In the genomic region with DNA sequence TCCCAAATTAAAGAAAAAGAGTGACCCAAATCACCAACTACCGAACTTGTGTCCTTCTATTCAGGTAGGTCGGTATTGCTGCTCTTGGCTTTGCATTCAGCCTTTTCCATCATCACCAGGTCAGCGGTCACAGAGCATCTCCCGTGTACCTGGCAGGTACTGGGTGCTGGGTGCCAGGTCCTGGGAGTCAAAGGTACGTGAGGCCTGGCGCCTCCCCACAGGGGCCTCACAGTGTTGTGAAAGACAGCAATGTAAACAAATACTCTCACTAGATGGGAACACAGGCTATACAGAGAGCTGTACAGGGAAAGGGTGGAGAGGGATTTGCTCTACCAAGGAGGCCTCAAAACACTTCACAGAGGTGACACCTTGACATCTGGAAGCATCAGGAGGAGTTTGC, we compare ENCODE assay signal across 19 cellular contexts.
DNase-seq lines count a peak whose midpoint lies in the region; ATAC-seq, FAIRE-seq and TF ChIP-seq lines count a peak whose summit lies in the region.
"Had no signal": no experiment of that assay in that cellular context is flagged by ENCODE, and none has a peak within 500 bp of the region (broad histone marks: within the 10 kb centered on the region; RNA-seq: fewer than 3 reads in every experiment).

No MANE protein-coding gene starts in this region.

- TF ChIP-seq EP300 in HepG2 (IDR thresholded peaks at IDR 0.05; ENCODE audit: low read depth in 2 of 2, low read length in 2 of 2), result no peak
- no peak for TF ChIP-seq EP300 in HepG2 (CRISPR knock-in tag; IDR thresholded peaks at IDR 0.05; ENCODE audit: borderline replicate concordance)

- peak; percentile 92 for ATAC-seq in HepG2
- no peak for ATAC-seq in pancreas
- ATAC-seq in HG02870 (IDR thresholded peaks at IDR 0.05; ENCODE audit: unreplicated experiment), result no peak
- ATAC-seq: CD8-positive, alpha-beta T cell had no signal

- H3K4me3 Mint-ChIP-seq in nephron progenitor cell, result no peak overlapping the region
- H3K4me3 Mint-ChIP-seq: CD8-positive, alpha-beta T cell had no signal

- H3K27ac ChIP-seq in HepG2 (ENCODE audit: extremely low read length, insufficient read depth, low read length), result no peak overlapping the region
- no peak overlapping the region for H3K27ac ChIP-seq in pancreas
- H3K27ac ChIP-seq: BLaER1, GM23248, HL-60 had no signal

- POLR2A ChIA-PET in HepG2 (lab: Yijun Ruan, JAX), result no interaction called here

- no peak for TF ChIP-seq POLR2A in HepG2 (IDR thresholded peaks at IDR 0.05; ENCODE audit: insufficient read depth in 1 of 2, low read depth in 2 of 2, low read length in 2 of 2)

- peak overlapping the region; percentile 15 for H3K27ac Mint-ChIP-seq in nephron progenitor cell
- H3K27ac Mint-ChIP-seq: CD8-positive, alpha-beta T cell had no signal

- peaks cover 5% of the 10 kb centered on the region for H3K36me3 Mint-ChIP-seq in nephron progenitor cell (ENCODE audit: low read depth)
- H3K36me3 Mint-ChIP-seq: CD8-positive, alpha-beta T cell; IgD-negative memory B cell had no signal

- H3K27me3 ChIP-seq in HepG2 (ENCODE audit: control insufficient read depth in 1 of 2, insufficient read depth in 2 of 2, low read length in 2 of 2) (peaks cover 0 to 2% of the 10 kb centered on the region in 2 experiments; a peak in 1 of 5 replicates), pancreas (no peaks in the 10 kb centered on the region)
- H3K27me3 ChIP-seq: BLaER1 had no signal

- CTCF ChIA-PET in HepG2 (lab: Yijun Ruan, JAX; ENCODE audit: low intra/inter-chr PET ratio, low total read pairs), result no interaction called here

- FAIRE-seq in HepG2 (lab: Jason Lieb, UNC) (no peak), pancreas (lab: Jason Lieb, UNC) (no peak)
- FAIRE-seq: G401.6, GM12891, GM19239, H54 had no signal

- no peaks in the 10 kb centered on the region for H3K9me3 Mint-ChIP-seq in nephron progenitor cell
- H3K9me3 Mint-ChIP-seq: CD8-positive, alpha-beta T cell had no signal

- WGBS in HepG2 (ENCODE audit: low lambda C conversion rate), result 15% methylated on average over 6 of the region's 6 CpGs
- 55 to 74% methylated on average over 6 of the region's 6 CpGs for WGBS in pancreas, 2 donors

- no peaks in the 10 kb centered on the region for H4K20me1 ChIP-seq in HepG2 (ENCODE audit: insufficient read depth, low read length)
- H4K20me1 ChIP-seq: BLaER1 had no signal

- H3K4me2 ChIP-seq in HepG2 (ENCODE audit: low read depth, low read length), result peak overlapping the region; percentile 36
- H3K4me2 ChIP-seq: BLaER1 had no signal

- intact Hi-C loops in HepG2 (cut with micrococcal nuclease; ENCODE audit: unreplicated experiment) (no loop called here), pancreas (cut with DNase I) (no loop called here)

- no peaks in the 10 kb centered on the region for H3K9me3 ChIP-seq in HepG2 (ENCODE audit: low read length)
- H3K9me3 ChIP-seq in pancreas, result no peaks in the 10 kb centered on the region
- H3K9me3 ChIP-seq: BLaER1 had no signal

- H3K9ac ChIP-seq in HepG2 (ENCODE audit: insufficient read depth, low read depth, low read length), result no peak overlapping the region
- H3K9ac ChIP-seq: BLaER1, GM23248 had no signal

- H3K4me3 ChIP-seq in HepG2 (replicated peaks in 1 of 3; ENCODE audit: insufficient read depth in 1 of 3, low read depth in 2 of 3, low read length in 3 of 3), result no peak overlapping the region; a peak in 1 of 6 replicates
- H3K4me3 ChIP-seq in pancreas, result no peak overlapping the region
- H3K4me3 ChIP-seq: BLaER1, GM23248 had no signal

- no peaks in the 10 kb centered on the region for H3K36me3 ChIP-seq in HepG2 (replicated peaks in 1 of 2; ENCODE audit: control insufficient read depth in 1 of 2, insufficient read depth in 2 of 2, low read length in 2 of 2)
- H3K36me3 ChIP-seq in pancreas, result no peaks in the 10 kb centered on the region
- H3K36me3 ChIP-seq: BLaER1 had no signal

- TF ChIP-seq CTCF in HepG2 (CRISPR knock-in tag; IDR thresholded peaks at IDR 0.05) (no peak), nephron progenitor cell (IDR thresholded peaks at IDR 0.05) (no peak), pancreas (IDR thresholded peaks at IDR 0.05) (no peak)

- H3K79me2 ChIP-seq in HepG2 (ENCODE audit: insufficient read depth, low read length), result no peaks in the 10 kb centered on the region

- in situ Hi-C loops in HepG2 (cut with HindIII; ENCODE audit: extremely low pct_ligation_motif_present, low pct_unique_long_range_greater_than_20kb), result no loop called here

- TF ChIP-seq RAD21 in HepG2 (CRISPR knock-in tag; IDR thresholded peaks at IDR 0.05), result no peak

- H3K4me1 Mint-ChIP-seq in nephron progenitor cell, result peaks cover 12% of the 10 kb centered on the region

- H2AFZ ChIP-seq in HepG2 (ENCODE audit: low read length), result no peak overlapping the region
- H2AFZ ChIP-seq: GM23248 had no signal

- peak; percentile 28 for DNase-seq in NCI-H510A treated with DMSO at 0.1 percent for 48 hours (lab: John Stamatoyannopoulos, UW)
- DNase-seq in NCI-H510A (lab: John Stamatoyannopoulos, UW), result no peak
- DNase-seq in HepG2 (ENCODE audit: low spot score), result peak; percentile 15
- DNase-seq in nephron progenitor cell, result no peak
- no peak for DNase-seq in C1 segment of cervical spinal cord (lab: John Stamatoyannopoulos, UW)
- no peak for DNase-seq in pancreas
- DNase-seq: 8988T; Calu3; CD8-positive, alpha-beta T cell; GM23248; HCEC 1CT had no signal

- peaks cover 11% of the 10 kb centered on the region for H3K27me3 Mint-ChIP-seq in nephron progenitor cell (ENCODE audit: low read depth, poor library complexity)
- H3K27me3 Mint-ChIP-seq: IgD-negative memory B cell had no signal

- H3K4me1 ChIP-seq in HepG2 (ENCODE audit: insufficient read depth, low read length) (peaks cover 15% of the 10 kb centered on the region), pancreas (no peaks in the 10 kb centered on the region)

- no TSS peak for BruUV-seq in HepG2 (replicated peaks; lab: Mats Ljungman, UMichigan)

TF ChIP-seq in HepG2, 621 proteins besides CTCF, POLR2A, EP300 and RAD21 (continues in another document):
- TF ChIP-seq SALL1 (CRISPR knock-in tag; IDR thresholded peaks at IDR 0.05) (peak; percentile 56; the same call in 1 of the 2 replicates), CEBPB (IDR thresholded peaks at IDR 0.05; ENCODE audit: borderline replicate concordance, low read depth, low read length) (peak; percentile 76; the same call in 1 of the 2 replicates), TRIM24 (CRISPR knock-in tag; IDR thresholded peaks at IDR 0.05) (0 out of 2 replicates have a peak, but pooled peaks have one; percentile 48), FOXA1 (IDR thresholded peaks at IDR 0.05) (no peak), FOXA1 (CRISPR knock-in tag; IDR thresholded peaks at IDR 0.05) (0 out of 2 replicates have a peak, but pooled peaks have one; percentile 32), CEBPG (CRISPR knock-in tag; IDR thresholded peaks at IDR 0.05) (peak; percentile 61), FOXA3 (CRISPR knock-in tag; IDR thresholded peaks at IDR 0.05) (peak; percentile 71)
- TF ChIP-seq, protein P1, sequence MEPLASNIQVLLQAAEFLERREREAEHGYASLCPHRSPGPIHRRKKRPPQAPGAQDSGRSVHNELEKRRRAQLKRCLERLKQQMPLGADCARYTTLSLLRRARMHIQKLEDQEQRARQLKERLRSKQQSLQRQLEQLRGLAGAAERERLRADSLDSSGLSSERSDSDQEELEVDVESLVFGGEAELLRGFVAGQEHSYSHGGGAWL (CRISPR knock-in tag; IDR thresholded peaks at IDR 0.05), result no peak
- TF ChIP-seq, protein P2, sequence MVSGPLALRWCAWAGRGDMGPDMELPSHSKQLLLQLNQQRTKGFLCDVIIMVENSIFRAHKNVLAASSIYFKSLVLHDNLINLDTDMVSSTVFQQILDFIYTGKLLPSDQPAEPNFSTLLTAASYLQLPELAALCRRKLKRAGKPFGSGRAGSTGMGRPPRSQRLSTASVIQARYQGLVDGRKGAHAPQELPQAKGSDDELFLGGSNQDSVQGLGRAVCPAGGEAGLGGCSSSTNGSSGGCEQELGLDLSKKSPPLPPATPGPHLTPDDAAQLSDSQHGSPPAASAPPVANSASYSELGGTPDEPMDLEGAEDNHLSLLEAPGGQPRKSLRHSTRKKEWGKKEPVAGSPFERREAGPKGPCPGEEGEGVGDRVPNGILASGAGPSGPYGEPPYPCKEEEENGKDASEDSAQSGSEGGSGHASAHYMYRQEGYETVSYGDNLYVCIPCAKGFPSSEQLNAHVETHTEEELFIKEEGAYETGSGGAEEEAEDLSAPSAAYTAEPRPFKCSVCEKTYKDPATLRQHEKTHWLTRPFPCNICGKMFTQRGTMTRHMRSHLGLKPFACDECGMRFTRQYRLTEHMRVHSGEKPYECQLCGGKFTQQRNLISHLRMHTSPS (CRISPR knock-in tag; IDR thresholded peaks at IDR 0.05; ENCODE audit: low read depth), result peak; percentile 60; the same call in 1 of the 2 replicates
- TF ChIP-seq, protein P3, sequence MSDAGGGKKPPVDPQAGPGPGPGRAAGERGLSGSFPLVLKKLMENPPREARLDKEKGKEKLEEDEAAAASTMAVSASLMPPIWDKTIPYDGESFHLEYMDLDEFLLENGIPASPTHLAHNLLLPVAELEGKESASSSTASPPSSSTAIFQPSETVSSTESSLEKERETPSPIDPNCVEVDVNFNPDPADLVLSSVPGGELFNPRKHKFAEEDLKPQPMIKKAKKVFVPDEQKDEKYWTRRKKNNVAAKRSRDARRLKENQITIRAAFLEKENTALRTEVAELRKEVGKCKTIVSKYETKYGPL (CRISPR knock-in tag; IDR thresholded peaks at IDR 0.05), result no peak
- TF ChIP-seq, protein P4, sequence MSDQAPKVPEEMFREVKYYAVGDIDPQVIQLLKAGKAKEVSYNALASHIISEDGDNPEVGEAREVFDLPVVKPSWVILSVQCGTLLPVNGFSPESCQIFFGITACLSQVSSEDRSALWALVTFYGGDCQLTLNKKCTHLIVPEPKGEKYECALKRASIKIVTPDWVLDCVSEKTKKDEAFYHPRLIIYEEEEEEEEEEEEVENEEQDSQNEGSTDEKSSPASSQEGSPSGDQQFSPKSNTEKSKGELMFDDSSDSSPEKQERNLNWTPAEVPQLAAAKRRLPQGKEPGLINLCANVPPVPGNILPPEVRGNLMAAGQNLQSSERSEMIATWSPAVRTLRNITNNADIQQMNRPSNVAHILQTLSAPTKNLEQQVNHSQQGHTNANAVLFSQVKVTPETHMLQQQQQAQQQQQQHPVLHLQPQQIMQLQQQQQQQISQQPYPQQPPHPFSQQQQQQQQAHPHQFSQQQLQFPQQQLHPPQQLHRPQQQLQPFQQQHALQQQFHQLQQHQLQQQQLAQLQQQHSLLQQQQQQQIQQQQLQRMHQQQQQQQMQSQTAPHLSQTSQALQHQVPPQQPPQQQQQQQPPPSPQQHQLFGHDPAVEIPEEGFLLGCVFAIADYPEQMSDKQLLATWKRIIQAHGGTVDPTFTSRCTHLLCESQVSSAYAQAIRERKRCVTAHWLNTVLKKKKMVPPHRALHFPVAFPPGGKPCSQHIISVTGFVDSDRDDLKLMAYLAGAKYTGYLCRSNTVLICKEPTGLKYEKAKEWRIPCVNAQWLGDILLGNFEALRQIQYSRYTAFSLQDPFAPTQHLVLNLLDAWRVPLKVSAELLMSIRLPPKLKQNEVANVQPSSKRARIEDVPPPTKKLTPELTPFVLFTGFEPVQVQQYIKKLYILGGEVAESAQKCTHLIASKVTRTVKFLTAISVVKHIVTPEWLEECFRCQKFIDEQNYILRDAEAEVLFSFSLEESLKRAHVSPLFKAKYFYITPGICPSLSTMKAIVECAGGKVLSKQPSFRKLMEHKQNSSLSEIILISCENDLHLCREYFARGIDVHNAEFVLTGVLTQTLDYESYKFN (CRISPR knock-in tag; conservative IDR thresholded peaks at IDR 0.05), result peak; percentile 50

Comparison
In these comparisons a context has a peak if more than half of its experiments do, and no peak if none do; other contexts are left out.
1. DNase-seq: peak in NCI-H510A treated with DMSO at 0.1 percent for 48 hours (single experiment) and HepG2 (single experiment); none in NCI-H510A (single experiment), nephron progenitor cell (single experiment), C1 segment of cervical spinal cord (0 of 14) and pancreas (0 of 6).